21 cellular contexts compared by ENCODE assay signal in the genomic region with DNA sequence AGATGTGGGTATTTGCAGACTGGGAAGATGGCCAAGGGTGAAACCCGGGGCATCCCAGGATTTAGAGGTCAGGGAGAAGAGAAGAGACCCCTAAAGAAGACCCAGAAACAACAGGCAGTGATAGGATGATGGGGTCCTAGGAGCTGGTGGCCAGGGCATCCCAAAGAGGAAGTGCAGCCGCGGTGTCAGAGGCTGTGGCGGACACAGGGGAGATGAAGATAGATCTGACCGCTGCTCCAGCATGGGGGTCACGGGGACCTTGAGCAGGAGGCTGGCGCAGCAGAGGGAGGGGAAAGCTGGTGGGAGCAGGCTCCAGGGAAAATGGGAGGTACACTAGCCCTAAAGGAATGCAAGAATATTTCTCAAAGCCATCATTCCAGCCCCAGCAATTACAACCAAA. TPM values are rescaled to one million over a fixed set of nuclear protein-coding genes. Genes with fewer than 3 reads are reported as not detected.
"Had no signal": no experiment of that assay in that cellular context is flagged by ENCODE, and none has a peak within 500 bp of the region (broad histone marks: within the 10 kb centered on the region; RNA-seq: fewer than 3 reads in every experiment).

No MANE protein-coding gene starts in this region.

- H3K27ac ChIP-seq: dorsolateral prefrontal cortex, neural progenitor cell, ovary, testis, tibial nerve had no signal

- ATAC-seq: mucosa of descending colon; naive thymus-derived CD8-positive, alpha-beta T cell; right cardiac atrium; stimulated activated effector memory CD8-positive, alpha-beta T cell treated with anti-CD3 and anti-CD28 coated beads, Interleukin-12 subunit alpha, Interleukin-12 subunit beta, amount 100 ng/mL, for 72 hours; stimulated activated naive CD8-positive, alpha-beta T cell treated with anti-CD3 and anti-CD28 coated beads, Interleukin-15, amount 100 ng/mL, for 72 hours had no signal

- H3K4me1 ChIP-seq: neural progenitor cell, testis, tibial nerve had no signal

- H3K27me3 ChIP-seq: dorsolateral prefrontal cortex, neural progenitor cell, ovary, testis, tibial nerve had no signal

- H3K36me3 Mint-ChIP-seq: stimulated activated effector memory CD8-positive, alpha-beta T cell treated with anti-CD3 and anti-CD28 coated beads, Interleukin-12 subunit alpha, Interleukin-12 subunit beta, amount 100 ng/mL, for 72 hours had no signal

- H2AFZ ChIP-seq: neural progenitor cell had no signal

- H3K27ac Mint-ChIP-seq: naive thymus-derived CD8-positive, alpha-beta T cell; neural progenitor cell; progenitor cell of endocrine pancreas; stimulated activated effector memory CD8-positive, alpha-beta T cell treated with anti-CD3 and anti-CD28 coated beads, Interleukin-12 subunit alpha, Interleukin-12 subunit beta, amount 100 ng/mL, for 72 hours; stimulated activated naive CD8-positive, alpha-beta T cell treated with anti-CD3 and anti-CD28 coated beads, Interleukin-15, amount 100 ng/mL, for 72 hours had no signal

- H3K4me2 ChIP-seq: neural progenitor cell, smooth muscle cell had no signal

- H3K9ac ChIP-seq: neural progenitor cell had no signal

- H3K27me3 Mint-ChIP-seq: progenitor cell of endocrine pancreas had no signal

- DNase-seq: cortex of kidney; effector CD8-positive, alpha-beta T cell; foreskin melanocyte; head of caudate nucleus; hippocampal formation; kidney glomerular epithelial cell; mucosa of descending colon; nucleus accumbens; ovary; right cardiac atrium; stimulated activated CD4-positive, alpha-beta T cell treated with anti-CD3 and anti-CD28 coated beads, Interleukin-4, amount 100 ng/mL, for 1 hour; stimulated activated CD8-positive, alpha-beta memory T cell treated with anti-CD3 and anti-CD28 coated beads, Interleukin-4, amount 100 ng/mL, for 48 hours; stimulated activated naive CD8-positive, alpha-beta T cell treated with anti-CD3 and anti-CD28 coated beads, Interleukin-15, amount 100 ng/mL, for 72 hours; testis had no signal

- H3K4me3 Mint-ChIP-seq: naive thymus-derived CD8-positive, alpha-beta T cell; neural progenitor cell; stimulated activated effector memory CD8-positive, alpha-beta T cell treated with anti-CD3 and anti-CD28 coated beads, Interleukin-12 subunit alpha, Interleukin-12 subunit beta, amount 100 ng/mL, for 72 hours; stimulated activated naive CD8-positive, alpha-beta T cell treated with anti-CD3 and anti-CD28 coated beads, Interleukin-15, amount 100 ng/mL, for 72 hours had no signal

- H3K36me3 ChIP-seq: neural progenitor cell, ovary, tibial nerve had no signal

- H3K4me1 Mint-ChIP-seq: naive thymus-derived CD8-positive, alpha-beta T cell; stimulated activated effector memory CD8-positive, alpha-beta T cell treated with anti-CD3 and anti-CD28 coated beads, Interleukin-12 subunit alpha, Interleukin-12 subunit beta, amount 100 ng/mL, for 72 hours; stimulated activated naive CD8-positive, alpha-beta T cell treated with anti-CD3 and anti-CD28 coated beads, Interleukin-15, amount 100 ng/mL, for 72 hours had no signal

- H3K4me3 ChIP-seq: dorsolateral prefrontal cortex, mucosa of descending colon, neural progenitor cell, ovary, smooth muscle cell, testis, tibial nerve had no signal

- H3K9me3 ChIP-seq: testis had no signal

RNA-seq across cellular contexts. Expression of a gene that starts 47.3 kb away (rescaled TPM):
- polyA plus RNA-seq: naive thymus-derived CD8-positive, alpha-beta T cell had no signal
